In genomic region chr1:145751491-145752021, GRCh38 we compare ENCODE assay signal across 2 cellular contexts.
TF ChIP-seq lines count a peak whose summit lies in the region.

No MANE protein-coding gene starts in this region.

TF ChIP-seq in A549, 52 proteins besides CTCF, POLR2A, EP300 and RAD21:
- no peak for TF ChIP-seq HDAC2 (IDR thresholded peaks at IDR 0.05)
- no peak for TF ChIP-seq FOSL2 (IDR thresholded peaks at IDR 0.05)
- TF ChIP-seq FOSL2 (CRISPR knock-in tag; IDR thresholded peaks at IDR 0.05) = 0 out of 2 replicates have a peak, but pooled peaks have one; percentile 13
- TF ChIP-seq TP53 (CRISPR knock-in tag; IDR thresholded peaks at IDR 0.05) = no peak
- TF ChIP-seq FOSB (CRISPR knock-in tag; IDR thresholded peaks at IDR 0.05) = no peak
- TF ChIP-seq CBX2 (IDR thresholded peaks at IDR 0.05; ENCODE audit: borderline replicate concordance, low read depth) = no peak
- no peak for TF ChIP-seq BHLHE40 (IDR thresholded peaks at IDR 0.05; ENCODE audit: low read depth, low read length)

TF ChIP-seq in IMR-90, 13 proteins besides CTCF, POLR2A, EP300 and RAD21:
- TF ChIP-seq MAZ (IDR thresholded peaks at IDR 0.05; ENCODE audit: borderline replicate concordance, low read depth, low read length) = no peak
- TF ChIP-seq RFX5 (IDR thresholded peaks at IDR 0.05; ENCODE audit: low read depth, low read length) = no peak
- no peak for TF ChIP-seq ELK1 (IDR thresholded peaks at IDR 0.05; ENCODE audit: borderline replicate concordance, low read depth, low read length)
- peak; percentile 55; the same call in 1 of the 2 replicates for TF ChIP-seq USF2 (IDR thresholded peaks at IDR 0.05; ENCODE audit: low read depth, low read length)
- TF ChIP-seq CEBPB (IDR thresholded peaks at IDR 0.05; ENCODE audit: low read depth, low read length) = no peak
- no peak for TF ChIP-seq MXI1 (IDR thresholded peaks at IDR 0.05; ENCODE audit: borderline replicate concordance, low read depth, low read length)
- TF ChIP-seq SMC3 (IDR thresholded peaks at IDR 0.05; ENCODE audit: low read depth, low read length) = no peak
- no peak for TF ChIP-seq CHD1 (IDR thresholded peaks at IDR 0.05; ENCODE audit: low read depth, low read length)
- TF ChIP-seq NFE2L2 (IDR thresholded peaks at IDR 0.05; ENCODE audit: low read depth, low read length) = no peak
- no peak for TF ChIP-seq MAFK (IDR thresholded peaks at IDR 0.05; ENCODE audit: low read depth, low read length)
- peak; percentile 78 for TF ChIP-seq FOS (IDR thresholded peaks at IDR 0.05; ENCODE audit: low read depth, low read length)
- no peak; the same call in 1 of the 2 replicates for TF ChIP-seq BHLHE40 (IDR thresholded peaks at IDR 0.05; ENCODE audit: low read depth, low read length)
- no peak for TF ChIP-seq RCOR1 (IDR thresholded peaks at IDR 0.05; ENCODE audit: insufficient replicate concordance, low read length)
TF ChIP-seq in IMR-90: peak in this region for 2.
